In genomic region chr11:92969293-92969633, GRCh38 we compare ENCODE assay signal across 22 cellular contexts. TPM values are rescaled to one million over a fixed set of nuclear protein-coding genes. Genes with fewer than 3 reads are reported as not detected.
DNase-seq lines count a peak whose midpoint lies in the region; ATAC-seq, FAIRE-seq and TF ChIP-seq lines count a peak whose summit lies in the region.
"Had no signal": no experiment of that assay in that cellular context is flagged by ENCODE, and none has a peak within 500 bp of the region (broad histone marks: within the 10 kb centered on the region; RNA-seq: fewer than 3 reads in every experiment).

No MANE protein-coding gene starts in this region.

- H3K4me3 ChIP-seq in SK-N-SH (ENCODE audit: low read depth in 2 of 2, low read length in 1 of 2) (peak overlapping the region in 1 of 2 experiments; percentile 28; a peak in 2 of 4 replicates), dorsolateral prefrontal cortex (peak overlapping the region in 56 of 59 donors; percentile 4 to 62 (median 41)), mesenchymal stem cell (ENCODE audit: insufficient read depth in 1 of 2, low read depth in 1 of 2, low read length in 2 of 2) (peak overlapping the region in 1 of 2 experiments; percentile 72), suprapubic skin (peak overlapping the region; percentile 11)
- H3K4me3 ChIP-seq: mucosa of descending colon had no signal

- peak; percentile 22; the same call in 1 of the 3 replicates for ATAC-seq in SK-N-SH treated with all-trans-retinoic acid at 6 μM for 48 hours
- ATAC-seq: activated CD4-positive, CD25-positive, alpha-beta regulatory T cell treated with anti-CD3 and anti-CD28 coated beads, Interleukin-2, amount 50 U/mL, for 24 hours; CD8-positive, alpha-beta T cell; mucosa of descending colon; stimulated activated naive CD8-positive, alpha-beta T cell treated with anti-CD3 and anti-CD28 coated beads, Interleukin-15, Interleukin-2, amounts not matched to agents 100 U/mL and 50 U/mL, for 24 hours had no signal

- no peak overlapping the region for H2BK5ac ChIP-seq in mesenchymal stem cell (ENCODE audit: low read depth, low read length, poor library complexity, severe bottlenecking)

- no peak for FAIRE-seq in GM12891 (lab: Jason Lieb, UNC)
- FAIRE-seq in H54 (lab: Jason Lieb, UNC): no peak
- FAIRE-seq: frontal cortex, HTR-8/SVneo, islet of Langerhans, urothelium cell line had no signal

- intact Hi-C loops in dorsolateral prefrontal cortex (cut with DNase I): no loop called here

- no peak overlapping the region for H3K18ac ChIP-seq in mesenchymal stem cell (ENCODE audit: low read depth in 1 of 2, low read length in 2 of 2)

- no peaks in the 10 kb centered on the region for H3F3A ChIP-seq in SK-N-SH (replicated peaks; ENCODE audit: insufficient read depth)

- no peak for TF ChIP-seq POLR2A in suprapubic skin (IDR thresholded peaks at IDR 0.05)
- TF ChIP-seq POLR2A in GM12891 (IDR thresholded peaks at IDR 0.05; ENCODE audit: low read depth, low read length): no peak
- TF ChIP-seq POLR2A in H54 (IDR thresholded peaks at IDR 0.05; ENCODE audit: low read depth, low read length): no peak

- H3K23ac ChIP-seq in mesenchymal stem cell (ENCODE audit: low read length in 2 of 2): no peak overlapping the region

- TF ChIP-seq RAD21 in SK-N-SH (IDR thresholded peaks at IDR 0.05; ENCODE audit: low read length): no peak

- H4K8ac ChIP-seq in mesenchymal stem cell (ENCODE audit: low read length): no peak overlapping the region

- no peaks in the 10 kb centered on the region for H3K27me3 ChIP-seq in SK-N-SH (ENCODE audit: insufficient read depth)
- peaks cover 0 to 45% (median 18%) of the 10 kb centered on the region in 45 donors for H3K27me3 ChIP-seq in dorsolateral prefrontal cortex
- H3K27me3 ChIP-seq in mesenchymal stem cell (ENCODE audit: control insufficient read depth in 1 of 2, insufficient read depth in 1 of 2, low read length in 2 of 2): peaks cover 38 to 39% of the 10 kb centered on the region in 2 experiments
- H3K27me3 ChIP-seq in suprapubic skin: peaks cover 18% of the 10 kb centered on the region

- H2BK120ac ChIP-seq in mesenchymal stem cell (ENCODE audit: low read depth, low read length): no peak overlapping the region

- WGBS in SK-N-SH (ENCODE audit: low lambda C conversion rate): 41% methylated on average over 16 of the region's 16 CpGs
- 16% methylated on average over 16 of the region's 16 CpGs for WGBS in mesenchymal stem cell
- WGBS in suprapubic skin: 18% methylated on average over 16 of the region's 16 CpGs

- CTCF ChIA-PET in SK-N-SH (lab: Yijun Ruan, JAX): interaction anchor here (0.8 to 2.7 kb wide), 4 partner anchors 9 to 256 kb away, joined by 3 to 9 read pairs (median 7); no protein-coding TSS in a partner anchor

- H4K20me1 ChIP-seq in SK-N-SH (ENCODE audit: insufficient read depth): no peaks in the 10 kb centered on the region

- DNase-seq in SK-N-SH (no peak), dorsolateral prefrontal cortex (no peak), mesenchymal stem cell (no peak), suprapubic skin (ENCODE audit: low spot score in 2 of 2) (no peak), GM12891 (ENCODE audit: insufficient read length, low spot score) (no peak), H54 (ENCODE audit: insufficient read length, low spot score) (no peak), MV-4-11 (lab: John Stamatoyannopoulos, UW) (no peak)
- DNase-seq: ACHN; activated CD8-positive, alpha-beta memory T cell treated with anti-CD3 and anti-CD28 coated beads, Interleukin-2, amount 50 U/mL, for 48 hours; activated naive CD4-positive, alpha-beta T cell treated with anti-CD3 and anti-CD28 coated beads for 36 hours; CD8-positive, alpha-beta T cell; EL; mucosa of descending colon; stimulated activated naive CD8-positive, alpha-beta T cell treated with anti-CD3 and anti-CD28 coated beads, Interleukin-15, Interleukin-2, amounts not matched to agents 100 U/mL and 50 U/mL, for 24 hours had no signal

- no peak overlapping the region for H3K14ac ChIP-seq in mesenchymal stem cell (ENCODE audit: low read length in 2 of 2)

- no peak overlapping the region for H2BK15ac ChIP-seq in mesenchymal stem cell (ENCODE audit: low read depth, poor library complexity, severe bottlenecking)

- H3K4ac ChIP-seq in mesenchymal stem cell (ENCODE audit: low read depth in 1 of 2, low read length in 2 of 2): no peak overlapping the region

- POLR2A ChIA-PET in SK-N-SH (lab: Yijun Ruan, JAX): interaction anchor here (1.2 kb wide), 1 partner anchor 9 kb away, joined by 3 read pairs; no protein-coding TSS in a partner anchor

- H3K4me1 ChIP-seq in SK-N-SH (ENCODE audit: control insufficient read depth in 1 of 2, insufficient read depth in 2 of 2, low read depth in 1 of 2, low read length in 1 of 2) (peaks cover 0 to 17% of the 10 kb centered on the region in 2 experiments; a peak in 2 of 4 replicates), mesenchymal stem cell (ENCODE audit: control insufficient read depth, insufficient read depth, low read depth, low read length) (peaks cover 11% of the 10 kb centered on the region), suprapubic skin (peaks cover 7% of the 10 kb centered on the region)

- H3K36me3 ChIP-seq in SK-N-SH (replicated peaks in 1 of 2; ENCODE audit: control insufficient read depth in 1 of 2, insufficient read depth in 2 of 2, low read length in 1 of 2): no peaks in the 10 kb centered on the region
- peaks cover 0 to 2% of the 10 kb centered on the region in 2 experiments for H3K36me3 ChIP-seq in mesenchymal stem cell (ENCODE audit: control insufficient read depth in 1 of 2, insufficient read depth in 2 of 2, low read depth in 1 of 2, low read length in 2 of 2)
- H3K36me3 ChIP-seq in suprapubic skin: no peaks in the 10 kb centered on the region

- TF ChIP-seq CTCF in SK-N-SH (IDR thresholded peaks at IDR 0.05): no peak
- no peak for TF ChIP-seq CTCF in dorsolateral prefrontal cortex (IDR thresholded peaks at IDR 0.05 in 54 of 56, conservative IDR thresholded peaks at IDR 0.05 in 2 of 56; ENCODE audit: low read depth in 1 of 56, partially characterized antibody in 56 of 56)
- no peak for TF ChIP-seq CTCF in suprapubic skin (IDR thresholded peaks at IDR 0.05)

- H3K9me3 ChIP-seq in SK-N-SH (no peaks in the 10 kb centered on the region), mesenchymal stem cell (ENCODE audit: control insufficient read depth, low read length) (no peaks in the 10 kb centered on the region), suprapubic skin (no peaks in the 10 kb centered on the region)
- H3K9me3 ChIP-seq: mucosa of descending colon had no signal

- H2AFZ ChIP-seq in SK-N-SH (ENCODE audit: low read depth): no peak overlapping the region
- H2AFZ ChIP-seq in mesenchymal stem cell (ENCODE audit: low read depth, low read length): no peak overlapping the region

- no peak overlapping the region for H2AK5ac ChIP-seq in mesenchymal stem cell (ENCODE audit: low read length, severe bottlenecking)

- H3K9ac ChIP-seq in SK-N-SH: no peak overlapping the region
- H3K9ac ChIP-seq in mesenchymal stem cell (ENCODE audit: low read length): no peak overlapping the region

- H3K79me1 ChIP-seq in mesenchymal stem cell (replicated peaks; ENCODE audit: low read length, poor library complexity, severe bottlenecking): no peaks in the 10 kb centered on the region

- no peak for TF ChIP-seq EP300 in SK-N-SH (IDR thresholded peaks at IDR 0.05; ENCODE audit: borderline replicate concordance in 1 of 2, low read depth in 1 of 2, low read length in 1 of 2)
- no peak for TF ChIP-seq EP300 in suprapubic skin (IDR thresholded peaks at IDR 0.05)

- no peaks in the 10 kb centered on the region for H3K79me2 ChIP-seq in SK-N-SH (ENCODE audit: insufficient read depth)

- H3K9me2 ChIP-seq in SK-N-SH: no peaks in the 10 kb centered on the region

- no peak overlapping the region for H3K4me2 ChIP-seq in SK-N-SH
- peak overlapping the region; percentile 59 for H3K4me2 ChIP-seq in mesenchymal stem cell (ENCODE audit: low read length, poor library complexity, severe bottlenecking)

- peak overlapping the region; percentile 4 for H4K91ac ChIP-seq in mesenchymal stem cell (ENCODE audit: low read length)

- no peak overlapping the region for H3K27ac ChIP-seq in SK-N-SH (ENCODE audit: low read depth in 2 of 2, low read length in 1 of 2)
- H3K27ac ChIP-seq in dorsolateral prefrontal cortex: no peak overlapping the region
- no peak overlapping the region for H3K27ac ChIP-seq in mesenchymal stem cell (ENCODE audit: low read length, poor library complexity, severe bottlenecking)
- H3K27ac ChIP-seq in suprapubic skin: no peak overlapping the region

- no peak overlapping the region for H2BK12ac ChIP-seq in mesenchymal stem cell (ENCODE audit: low read length in 2 of 2)

TF ChIP-seq in SK-N-SH treated with all-trans-retinoic acid at 6 μM for 48 hours, 23 proteins besides CTCF, POLR2A, EP300 and RAD21 (continues in another document):
- TF ChIP-seq ZFP3 (CRISPR knock-in tag; IDR thresholded peaks at IDR 0.05): no peak

TF ChIP-seq in SK-N-SH, 30 proteins besides CTCF, POLR2A, EP300 and RAD21 (continues in another document):
- TF ChIP-seq IRF3 (IDR thresholded peaks at IDR 0.05; ENCODE audit: low read depth, low read length): no peak

TF ChIP-seq in GM12891, 5 proteins besides CTCF, POLR2A, EP300 and RAD21:
- TF ChIP-seq TAF1 (IDR thresholded peaks at IDR 0.05; ENCODE audit: low read depth, low read length) (no peak), SPI1 (IDR thresholded peaks at IDR 0.05; ENCODE audit: low read depth, low read length) (no peak), POLR2AphosphoS5 (IDR thresholded peaks at IDR 0.05; ENCODE audit: low read depth, low read length) (no peak), PAX5 (IDR thresholded peaks at IDR 0.05; ENCODE audit: insufficient read depth, low read length, severe bottlenecking) (no peak), POU2F2 (IDR thresholded peaks at IDR 0.05; ENCODE audit: low read depth, low read length) (no peak)

RNA-seq across cellular contexts. Expression of gene MTNR1B, which starts 0.2 kb away (rescaled TPM):
- polyA plus RNA-seq in SK-N-SH (2012; rRNA removed): not detected in 2 replicates
- polyA plus RNA-seq in SK-N-SH (2012; cell fraction: cytosol; rRNA removed): not detected in 2 replicates
- 0.14 TPM in 1 of 2 replicates, not detected in the other for polyA plus RNA-seq in SK-N-SH (2012; cell fraction: nucleus; rRNA removed)
- total RNA-seq in dorsolateral prefrontal cortex: 1 to 10 TPM in 3 of 120 experiments, under 1 TPM in 1, not detected in 116; 0.41 to 2.2 (median 1.6) TPM
- not detected for polyA plus RNA-seq in mesenchymal stem cell (2013, experiment 1 of 2)
- not detected for polyA plus RNA-seq in mesenchymal stem cell (2013, experiment 2 of 2)
- total RNA-seq in suprapubic skin: not detected
- not detected for polyA plus RNA-seq in GM12891 (2012; ENCODE audit: low read depth, missing spikeins)
- total RNA-seq: activated naive CD4-positive, alpha-beta T cell treated with anti-CD3 and anti-CD28 coated beads for 36 hours; cardiac septum; CD8-positive, alpha-beta T cell; frontal cortex; mucosa of descending colon; T-helper 1 cell treated with Interleukin-12 subunit alpha and Interleukin-12 subunit beta and Interleukin-4 antibody, amounts not matched to agents 30 ng/mL and 1 ng/mL, for 36 hours had no signal
